In the genomic region with DNA sequence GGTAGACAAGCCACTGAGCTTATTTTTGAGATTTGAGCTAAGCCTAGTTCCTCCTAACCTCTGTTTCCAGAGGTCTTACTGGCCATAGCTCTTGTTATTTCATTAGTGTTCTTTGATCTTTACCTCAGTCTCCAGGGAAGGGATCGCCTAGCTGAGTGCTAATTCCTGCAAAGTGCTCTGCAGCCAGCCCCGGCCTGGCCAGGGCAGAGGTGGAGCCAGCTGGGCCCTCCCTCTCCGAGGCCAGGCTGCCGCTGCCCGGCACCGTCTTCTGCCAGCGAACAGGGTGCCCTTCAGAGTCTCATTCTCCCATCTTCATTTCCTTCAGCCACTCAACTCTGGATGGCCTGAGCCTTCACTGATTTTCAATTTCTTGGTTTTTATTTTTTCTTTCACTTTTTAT, we compare ENCODE assay signal across 19 cellular contexts. TPM values are rescaled to one million over a fixed set of nuclear protein-coding genes. Genes with fewer than 3 reads are reported as not detected.
A peak's percentile ranks its signal among the peaks of the same experiment; 100 is the strongest.
DNase-seq lines count a peak whose midpoint lies in the region; ATAC-seq and TF ChIP-seq lines count a peak whose summit lies in the region.
"Had no signal": no experiment of that assay in that cellular context is flagged by ENCODE, and none has a peak within 500 bp of the region (broad histone marks: within the 10 kb centered on the region; RNA-seq: fewer than 3 reads in every experiment).

No MANE protein-coding gene starts in this region.

- no peak for TF ChIP-seq EP300 in transverse colon (IDR thresholded peaks at IDR 0.05; ENCODE audit: low read depth)

- intact Hi-C loops in heart left ventricle (cut with DNase I) (loop anchor here in 2 of 10 donors (5.0 to 10.0 kb wide), 2 partner anchors 59 to 61 kb away; no protein-coding TSS in a partner anchor), transverse colon (cut with DNase I; ENCODE audit: low total_unique reads) (no loop called here), lower lobe of right lung (cut with DNase I) (no loop called here)
- intact Hi-C loops in activated CD8-positive, alpha-beta T cell treated with anti-CD3 and anti-CD28 coated beads for 36 hours (cut with micrococcal nuclease): no loop called here

- H3K4me1 Mint-ChIP-seq in activated T-cell treated with anti-CD3 and anti-CD28 coated beads, Interleukin-2, amount 50 U/mL, for 24 hours (ENCODE audit: low read depth): no peaks in the 10 kb centered on the region
- peaks cover 81% of the 10 kb centered on the region for H3K4me1 Mint-ChIP-seq in nephron progenitor cell
- H3K4me1 Mint-ChIP-seq in activated CD8-positive, alpha-beta T cell treated with anti-CD3 and anti-CD28 coated beads for 36 hours (ENCODE audit: low read depth): no peaks in the 10 kb centered on the region
- H3K4me1 Mint-ChIP-seq: immature natural killer cell had no signal

- no peaks in the 10 kb centered on the region for H3K27me3 Mint-ChIP-seq in activated T-cell treated with anti-CD3 and anti-CD28 coated beads, Interleukin-2, amount 50 U/mL, for 24 hours
- peaks cover 3% of the 10 kb centered on the region for H3K27me3 Mint-ChIP-seq in nephron progenitor cell (ENCODE audit: low read depth, poor library complexity)
- no peaks in the 10 kb centered on the region for H3K27me3 Mint-ChIP-seq in activated CD8-positive, alpha-beta T cell treated with anti-CD3 and anti-CD28 coated beads for 36 hours
- H3K27me3 Mint-ChIP-seq: stimulated activated naive CD8-positive, alpha-beta T cell treated with anti-CD3 and anti-CD28 coated beads, Interleukin-15, Interleukin-2, amounts not matched to agents 100 ng/mL and 50 ng/mL, for 24 hours had no signal

- peak overlapping the region; percentile 7 for H3K27ac Mint-ChIP-seq in activated T-cell treated with anti-CD3 and anti-CD28 coated beads, Interleukin-2, amount 50 U/mL, for 24 hours
- peak overlapping the region; percentile 97 for H3K27ac Mint-ChIP-seq in nephron progenitor cell
- no peak overlapping the region for H3K27ac Mint-ChIP-seq in activated CD8-positive, alpha-beta T cell treated with anti-CD3 and anti-CD28 coated beads for 36 hours
- H3K27ac Mint-ChIP-seq: stimulated activated naive CD8-positive, alpha-beta T cell treated with anti-CD3 and anti-CD28 coated beads, Interleukin-15, Interleukin-2, amounts not matched to agents 100 ng/mL and 50 ng/mL, for 24 hours had no signal

- peak overlapping the region in 11 of 12 donors; percentile 40 to 83 (median 67) for H3K27ac ChIP-seq in heart left ventricle
- peak overlapping the region; percentile 40 to 55 (median 51) for H3K27ac ChIP-seq in transverse colon
- no peak overlapping the region for H3K27ac ChIP-seq in lower lobe of right lung
- H3K27ac ChIP-seq: 22Rv1, body of pancreas, GM23248, neutrophil had no signal

- ATAC-seq in heart left ventricle (peak in 3 of 4 donors; percentile 82 to 87 (median 84)), lower lobe of right lung (no peak)
- no peak for ATAC-seq in activated CD8-positive, alpha-beta T cell treated with anti-CD3 and anti-CD28 coated beads for 36 hours
- ATAC-seq: body of pancreas had no signal

- H3K36me3 Mint-ChIP-seq in activated T-cell treated with anti-CD3 and anti-CD28 coated beads, Interleukin-2, amount 50 U/mL, for 24 hours (ENCODE audit: low read depth): peaks cover 93% of the 10 kb centered on the region
- peaks cover 38% of the 10 kb centered on the region for H3K36me3 Mint-ChIP-seq in nephron progenitor cell (ENCODE audit: low read depth)
- H3K36me3 Mint-ChIP-seq in activated CD8-positive, alpha-beta T cell treated with anti-CD3 and anti-CD28 coated beads for 36 hours (ENCODE audit: low read depth): peaks cover 21% of the 10 kb centered on the region

- no peak for DNase-seq in activated T-cell treated with anti-CD3 and anti-CD28 coated beads, Interleukin-2, amount 50 U/mL, for 24 hours
- no peak for DNase-seq in activated T-cell treated with anti-CD3 and anti-CD28 coated beads, Interleukin-2, amount 50 U/mL, for 1 hour
- DNase-seq in heart left ventricle (peak in 4 of 5 donors; percentile 35 to 68 (median 43)), nephron progenitor cell (peak; percentile 26), transverse colon (no peak), MV-4-11 (lab: John Stamatoyannopoulos, UW) (no peak), lower lobe of right lung (no peak)
- no peak for DNase-seq in activated CD8-positive, alpha-beta T cell treated with anti-CD3 and anti-CD28 coated beads for 36 hours
- DNase-seq: activated T-cell treated with anti-CD3 and anti-CD28 coated beads for 4 hours, body of pancreas, erythroblast, GM23248, immature natural killer cell, NCI-H1105 treated with DMSO at 0.1 percent for 48 hours, NCI-H510A, SHP77 treated with DMSO at 0.1 percent for 48 hours had no signal

- H3K36me3 ChIP-seq in heart left ventricle: peaks cover 0 to 98% (median 85%) of the 10 kb centered on the region in 9 donors
- H3K36me3 ChIP-seq in transverse colon: peaks cover 0 to 25% (median 9%) of the 10 kb centered on the region in 4 donors
- peaks cover 98% of the 10 kb centered on the region for H3K36me3 ChIP-seq in lower lobe of right lung

- peaks cover 0 to 52% (median 26%) of the 10 kb centered on the region in 12 donors for H3K4me1 ChIP-seq in heart left ventricle
- peaks cover 0 to 6% (median 2%) of the 10 kb centered on the region in 4 donors for H3K4me1 ChIP-seq in transverse colon
- no peaks in the 10 kb centered on the region for H3K4me1 ChIP-seq in lower lobe of right lung
- H3K4me1 ChIP-seq: body of pancreas had no signal

- no peak for TF ChIP-seq POLR2A in heart left ventricle (IDR thresholded peaks at IDR 0.05)
- TF ChIP-seq POLR2A in transverse colon (IDR thresholded peaks at IDR 0.05): no peak

- H3K27me3 ChIP-seq in heart left ventricle (no peaks in the 10 kb centered on the region), transverse colon (no peaks in the 10 kb centered on the region), lower lobe of right lung (ENCODE audit: low read depth) (no peaks in the 10 kb centered on the region)
- H3K27me3 ChIP-seq: body of pancreas, neutrophil had no signal

- in situ Hi-C loops in transverse colon (cut with MboI; ENCODE audit: low pct_ligation_motif_present in 1 of 4, low pct_unique_long_range_greater_than_20kb in 1 of 4, low sequenced_read_pairs in 3 of 4): no loop called here

- no peak overlapping the region for H3K4me3 Mint-ChIP-seq in activated T-cell treated with anti-CD3 and anti-CD28 coated beads, Interleukin-2, amount 50 U/mL, for 24 hours
- peak overlapping the region; percentile 61 for H3K4me3 Mint-ChIP-seq in nephron progenitor cell
- H3K4me3 Mint-ChIP-seq in activated CD8-positive, alpha-beta T cell treated with anti-CD3 and anti-CD28 coated beads for 36 hours: no peak overlapping the region
- H3K4me3 Mint-ChIP-seq: immature natural killer cell; stimulated activated naive CD8-positive, alpha-beta T cell treated with anti-CD3 and anti-CD28 coated beads, Interleukin-15, Interleukin-2, amounts not matched to agents 100 ng/mL and 50 ng/mL, for 24 hours had no signal

- TF ChIP-seq CTCF in heart left ventricle (IDR thresholded peaks at IDR 0.05) (no peak), nephron progenitor cell (IDR thresholded peaks at IDR 0.05) (no peak), transverse colon (IDR thresholded peaks at IDR 0.05) (no peak), lower lobe of right lung (IDR thresholded peaks at IDR 0.05) (no peak)
- TF ChIP-seq CTCF in activated CD8-positive, alpha-beta T cell treated with anti-CD3 and anti-CD28 coated beads for 36 hours (IDR thresholded peaks at IDR 0.05): no peak

- CTCF ChIA-PET in activated CD8-positive, alpha-beta T cell treated with anti-CD3 and anti-CD28 coated beads for 36 hours (lab: Charles Lee): interaction anchor here (1.3 kb wide), 1 partner anchor 64 kb away, joined by 4 read pairs; no protein-coding TSS in a partner anchor

- no peaks in the 10 kb centered on the region for H3K9me3 ChIP-seq in heart left ventricle
- H3K9me3 ChIP-seq in transverse colon: no peaks in the 10 kb centered on the region
- no peaks in the 10 kb centered on the region for H3K9me3 ChIP-seq in lower lobe of right lung
- H3K9me3 ChIP-seq: body of pancreas, neutrophil had no signal

- POLR2A ChIA-PET in activated CD8-positive, alpha-beta T cell treated with anti-CD3 and anti-CD28 coated beads for 36 hours (lab: Charles Lee): no interaction called here

- H3K4me3 ChIP-seq in heart left ventricle (no peak overlapping the region), transverse colon (no peak overlapping the region), lower lobe of right lung (no peak overlapping the region)
- H3K4me3 ChIP-seq: body of pancreas, GM23248 had no signal

- WGBS in heart left ventricle, 4 donors: 21 to 44% (median 42%) methylated on average over 7 of the region's 7 CpGs
- 42% methylated on average over 7 of the region's 7 CpGs; no CpG with 5 or more reads in 1 of the 2 donors for whole genome bisulfite sequencing in transverse colon (ENCODE audit: low coverage in 1 of 2), 2 donors

- no peaks in the 10 kb centered on the region for H3K9me3 Mint-ChIP-seq in activated T-cell treated with anti-CD3 and anti-CD28 coated beads, Interleukin-2, amount 50 U/mL, for 24 hours
- no peaks in the 10 kb centered on the region for H3K9me3 Mint-ChIP-seq in nephron progenitor cell
- no peaks in the 10 kb centered on the region for H3K9me3 Mint-ChIP-seq in activated CD8-positive, alpha-beta T cell treated with anti-CD3 and anti-CD28 coated beads for 36 hours
- H3K9me3 Mint-ChIP-seq: immature natural killer cell; stimulated activated naive CD8-positive, alpha-beta T cell treated with anti-CD3 and anti-CD28 coated beads, Interleukin-15, Interleukin-2, amounts not matched to agents 100 ng/mL and 50 ng/mL, for 24 hours had no signal

RNA-seq across cellular contexts. Expression of a gene that starts 19.7 kb away (rescaled TPM):
- total RNA-seq in heart left ventricle: 10 to 100 TPM in 8 of 9 donors, 1 to 10 TPM in 1; 7.3 to 21.4 (median 17.5) TPM
- polyA plus RNA-seq in heart left ventricle: 10 to 100 TPM in 1 of 2 donors, 1 to 10 TPM in 1; 9.4 to 13.7 TPM
- total RNA-seq in transverse colon: 10 to 100 TPM in 3 of 4 donors, 1 to 10 TPM in 1; 8.6 to 34.8 (median 16.9) TPM
- total RNA-seq in lower lobe of right lung: 20.9 TPM
- total RNA-seq in activated CD8-positive, alpha-beta T cell treated with anti-CD3 and anti-CD28 coated beads for 36 hours: 10 to 100 TPM; 12.0 to 15.7 TPM

Comparison
In these comparisons a context has a peak if more than half of its experiments do, and no peak if none do; other contexts are left out.
1. DNase-seq: peak in heart left ventricle (4 of 5) and nephron progenitor cell (single experiment); none in activated T-cell treated with anti-CD3 and anti-CD28 coated beads, Interleukin-2, amount 50 U/mL, for 24 hours (single experiment), activated T-cell treated with anti-CD3 and anti-CD28 coated beads, Interleukin-2, amount 50 U/mL, for 1 hour (single experiment), transverse colon (single experiment), MV-4-11 (single experiment), lower lobe of right lung (single experiment) and activated CD8-positive, alpha-beta T cell treated with anti-CD3 and anti-CD28 coated beads for 36 hours (single experiment).
2. ATAC-seq: peak in heart left ventricle (3 of 4); none in lower lobe of right lung (0 of 2) and activated CD8-positive, alpha-beta T cell treated with anti-CD3 and anti-CD28 coated beads for 36 hours (single experiment).